In the genomic region with DNA sequence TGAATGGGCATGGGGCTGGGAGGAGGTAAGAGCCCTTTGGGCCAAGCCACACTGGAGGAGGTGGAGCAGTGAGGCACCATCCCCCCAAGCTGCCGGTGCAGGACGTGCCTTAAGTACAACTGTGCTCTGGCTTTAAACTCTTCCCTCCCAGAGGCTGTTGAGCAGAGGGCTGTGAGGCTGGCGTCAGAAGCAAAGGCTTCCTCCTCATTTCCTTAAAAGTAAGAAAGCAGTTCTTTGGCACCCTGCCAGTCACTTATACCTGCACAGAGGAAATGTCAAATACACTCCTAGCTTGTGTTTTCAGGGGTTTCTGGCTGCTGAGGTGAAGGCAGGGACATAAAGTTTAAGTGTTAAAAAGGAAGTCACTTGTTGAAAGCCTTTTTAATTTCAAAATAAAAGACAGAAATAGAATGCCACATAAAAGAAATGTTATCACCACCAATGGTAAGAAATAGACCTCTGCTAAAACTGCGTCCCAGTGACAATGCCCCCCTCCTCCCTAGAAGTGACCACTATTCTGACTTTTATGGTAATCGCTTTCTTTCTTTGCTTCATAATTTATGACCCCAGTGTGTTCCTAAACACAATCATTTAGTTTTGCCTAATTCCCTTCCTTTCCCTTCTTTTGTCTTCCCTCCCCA, we compare ENCODE assay signal across 9 cellular contexts. TPM values are rescaled to one million over a fixed set of nuclear protein-coding genes. Genes with fewer than 3 reads are reported as not detected.
DNase-seq lines count a peak whose midpoint lies in the region; ATAC-seq lines count a peak whose summit lies in the region.
"Had no signal": no experiment of that assay in that cellular context is flagged by ENCODE, and none has a peak within 500 bp of the region (broad histone marks: within the 10 kb centered on the region; RNA-seq: fewer than 3 reads in every experiment).

No MANE protein-coding gene starts in this region.

- DNase-seq in NOMO-1 (lab: John Stamatoyannopoulos, UW; ENCODE audit: unreplicated experiment in 2 of 2) (peak; percentile 7 to 12), NOMO-1 treated with dmso at 0.1 percent for 144 hours (lab: John Stamatoyannopoulos, UW; ENCODE audit: unreplicated experiment) (no peak), right cardiac atrium (peak; percentile 38 to 72 (median 67)), putamen (ENCODE audit: low spot score) (no peak), GOT3 (lab: John Stamatoyannopoulos, UW) (no peak)
- peak; percentile 37 for DNase-seq in activated CD8-positive, alpha-beta memory T cell treated with anti-CD3 and anti-CD28 coated beads, Interleukin-2, amount 50 U/mL, for 4 hours

- H3K4me3 ChIP-seq in right cardiac atrium (ENCODE audit: low read length) (no peak overlapping the region), subcutaneous abdominal adipose tissue (ENCODE audit: low read depth in 1 of 5, low read length in 5 of 5) (peak overlapping the region in 2 of 5 donors; percentile 13 to 43)
- H3K4me3 ChIP-seq: Peyer's patch had no signal

- 31% methylated on average over 5 of the region's 5 CpGs for whole genome bisulfite sequencing in right cardiac atrium

- ATAC-seq in right cardiac atrium = peak; percentile 70 to 71
- ATAC-seq in GM21447 (IDR thresholded peaks at IDR 0.05; ENCODE audit: unreplicated experiment) = no peak

- H3K36me3 ChIP-seq in subcutaneous abdominal adipose tissue (ENCODE audit: control insufficient read depth in 5 of 5, insufficient read depth in 5 of 5, low read length in 5 of 5) = no peaks in the 10 kb centered on the region
- H3K36me3 ChIP-seq: Peyer's patch had no signal

- H3K9me3 ChIP-seq in right cardiac atrium (ENCODE audit: control insufficient read depth, low read length) (no peaks in the 10 kb centered on the region), subcutaneous abdominal adipose tissue (ENCODE audit: control insufficient read depth in 5 of 5, low read length in 5 of 5) (no peaks in the 10 kb centered on the region)
- H3K9me3 ChIP-seq: Peyer's patch had no signal

- intact Hi-C loops in right cardiac atrium (cut with DNase I) = no loop called here

- H3K27ac ChIP-seq in right cardiac atrium (ENCODE audit: low read length) (peak overlapping the region; percentile 85), subcutaneous abdominal adipose tissue (ENCODE audit: low read depth, low read length) (peak overlapping the region; percentile 96)

- H3K4me1 ChIP-seq in right cardiac atrium (ENCODE audit: control insufficient read depth, insufficient read depth, low read length) (peaks cover 8% of the 10 kb centered on the region), subcutaneous abdominal adipose tissue (ENCODE audit: control insufficient read depth in 5 of 5, insufficient read depth in 5 of 5, low read length in 5 of 5) (peaks cover 10 to 41% (median 36%) of the 10 kb centered on the region in 5 donors)

- H3K27me3 ChIP-seq in right cardiac atrium (ENCODE audit: control insufficient read depth, insufficient read depth) = no peaks in the 10 kb centered on the region
- H3K27me3 ChIP-seq in subcutaneous abdominal adipose tissue (ENCODE audit: control insufficient read depth in 5 of 5, insufficient read depth in 4 of 5, low read length in 5 of 5) = no peaks in the 10 kb centered on the region
- H3K27me3 ChIP-seq: Peyer's patch had no signal

- H3K9ac ChIP-seq in subcutaneous abdominal adipose tissue (ENCODE audit: low read length in 5 of 5) = peak overlapping the region in 2 of 5 donors; percentile 1 to 63

RNA-seq across cellular contexts. Expression of a gene that starts 33.0 kb away (rescaled TPM):
- total RNA-seq in right cardiac atrium = 1 to 10 TPM in 3 of 4 donors, under 1 TPM in 1; 0.99 to 3.0 (median 1.4) TPM
- 0.70 TPM for polyA plus RNA-seq in right cardiac atrium

Comparison
In these comparisons a context has a peak if more than half of its experiments do, and no peak if none do; other contexts are left out.
1. DNase-seq: peak in NOMO-1 (2 of 2), activated CD8-positive, alpha-beta memory T cell treated with anti-CD3 and anti-CD28 coated beads, Interleukin-2, amount 50 U/mL, for 4 hours (single experiment) and right cardiac atrium (3 of 3); none in NOMO-1 treated with dmso at 0.1 percent for 144 hours (single experiment), putamen (single experiment) and GOT3 (single experiment).